In the genomic region with DNA sequence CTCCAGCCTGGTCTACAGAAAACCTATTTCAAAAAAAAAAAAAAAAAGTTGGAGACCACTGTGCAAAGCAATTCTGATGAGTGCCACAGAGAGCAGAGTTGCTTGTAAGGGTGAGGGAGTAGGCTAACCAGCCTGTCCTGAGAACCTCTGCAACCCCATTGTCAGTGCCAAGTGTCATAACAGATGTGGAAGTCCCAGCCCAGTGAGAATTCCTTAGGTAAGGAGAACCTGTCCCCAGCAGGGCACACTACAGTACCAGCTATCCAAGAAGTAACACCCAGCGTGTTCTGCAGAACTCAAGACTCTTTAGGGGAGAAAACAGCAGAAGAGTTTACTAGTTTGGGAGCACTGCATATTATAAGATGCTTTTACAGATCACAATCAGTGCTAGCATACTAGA, we compare ENCODE assay signal across 1 cellular context.
TF ChIP-seq lines count a peak whose summit lies in the region.

No MANE protein-coding gene starts in this region.

TF ChIP-seq in GM23338, 12 proteins besides CTCF, POLR2A, EP300 and RAD21 (continued from another document):
- TF ChIP-seq ZNF462 (CRISPR knock-in tag; IDR thresholded peaks at IDR 0.05) (no peak), EZH2phosphoT487 (IDR thresholded peaks at IDR 0.05; ENCODE audit: unreplicated experiment) (no peak)
TF ChIP-seq in GM23338: peak in this region for 0.
